ENCODE assay signal across 8 cellular contexts in the genomic region with DNA sequence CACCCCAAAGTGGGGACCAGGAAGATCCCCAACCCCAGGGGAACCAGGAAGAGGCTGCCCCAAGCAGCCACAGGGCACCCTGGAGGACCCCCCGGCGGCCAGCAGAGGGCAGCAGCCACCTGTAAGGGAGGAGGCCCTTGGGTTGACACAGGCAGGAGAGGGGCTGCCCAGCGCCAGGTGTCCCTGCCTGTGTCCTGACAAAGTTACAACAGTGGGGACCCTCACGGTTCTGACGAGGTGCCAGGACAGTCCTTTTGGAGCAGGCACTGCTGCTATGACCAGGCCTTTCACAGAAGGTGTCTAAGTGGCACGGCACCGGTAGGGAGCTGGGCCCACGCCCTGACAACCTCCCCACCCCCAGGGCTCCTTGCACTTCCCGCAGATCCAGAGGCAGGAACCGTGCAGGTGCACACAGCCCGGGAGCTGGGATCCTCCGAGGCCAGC.
A peak's percentile ranks its signal among the peaks of the same experiment; 100 is the strongest.
DNase-seq lines count a peak whose midpoint lies in the region; ATAC-seq, FAIRE-seq and TF ChIP-seq lines count a peak whose summit lies in the region.

No MANE protein-coding gene starts in this region.

- H3K9ac ChIP-seq in kidney (ENCODE audit: low read length in 2 of 2) = no peak overlapping the region

- no peak overlapping the region for H3K27ac ChIP-seq in kidney (ENCODE audit: low read depth in 2 of 2, low read length in 2 of 2)

- peaks cover 0 to 5% (median 0%) of the 10 kb centered on the region in 5 experiments for H3K9me3 Mint-ChIP-seq in brain

- no peak overlapping the region for H3K4me3 Mint-ChIP-seq in brain

- no peak for FAIRE-seq in kidney (lab: Jason Lieb, UNC)

- no peak overlapping the region for H3K4me3 ChIP-seq in LNCaP clone FGC (ENCODE audit: low read depth, low read length)
- no peak overlapping the region for H3K4me3 ChIP-seq in kidney (ENCODE audit: low read length in 2 of 2)

- no peaks in the 10 kb centered on the region for H3K9me3 ChIP-seq in kidney (ENCODE audit: control insufficient read depth in 1 of 2, low read length in 2 of 2)

- peak; percentile 87 for TF ChIP-seq CTCF in GM20000 (IDR thresholded peaks at IDR 0.05; ENCODE audit: extremely low read depth, missing control alignments)
- peak; percentile 93 for TF ChIP-seq CTCF in LNCaP clone FGC (IDR thresholded peaks at IDR 0.05; ENCODE audit: control insufficient read depth, extremely low read depth, insufficient read depth)
- TF ChIP-seq CTCF in brain (conservative IDR thresholded peaks at IDR 0.05) = peak; percentile 98 to 100
- TF ChIP-seq CTCF in kidney (IDR thresholded peaks at IDR 0.05; ENCODE audit: borderline replicate concordance, extremely low read depth, insufficient read depth) = peak; percentile 71

- no peaks in the 10 kb centered on the region for H3K36me3 ChIP-seq in kidney (ENCODE audit: control insufficient read depth in 1 of 2, insufficient read depth in 2 of 2, low read length in 2 of 2)

- peaks cover 16% of the 10 kb centered on the region for H3K4me1 Mint-ChIP-seq in brain

- H3K27me3 Mint-ChIP-seq in brain = peaks cover 29% of the 10 kb centered on the region

- ATAC-seq in HG02840 (IDR thresholded peaks at IDR 0.05; ENCODE audit: low FRiP score, unreplicated experiment) = no peak

- peak overlapping the region in 1 of 5 experiments; percentile 9 for H3K27ac Mint-ChIP-seq in brain

- intact Hi-C loops in kidney (cut with DNase I) = loop anchor here (5.0 kb wide), 1 partner anchor 258 kb away; no protein-coding TSS in a partner anchor

- DNase-seq in COLO829 (ENCODE audit: low spot score) (peak; percentile 56), GM20000 (ENCODE audit: low spot score) (peak; percentile 83), LNCaP clone FGC (ENCODE audit: low read depth) (no peak), UCSD-AML1 (lab: John Stamatoyannopoulos, UW; ENCODE audit: unreplicated experiment) (peak; percentile 61), kidney (peak; percentile 84)
- DNase-seq in stimulated activated CD4-positive, alpha-beta T cell treated with anti-CD3 and anti-CD28 coated beads, Interleukin-4, amount 100 ng/mL, for 1 hour = peak; percentile 64

- no peaks in the 10 kb centered on the region for H3K4me1 ChIP-seq in kidney (ENCODE audit: control insufficient read depth in 1 of 2, insufficient read depth in 1 of 2, low read depth in 1 of 2, low read length in 2 of 2)

- H3K36me3 Mint-ChIP-seq in brain = no peaks in the 10 kb centered on the region
